In the genomic region with DNA sequence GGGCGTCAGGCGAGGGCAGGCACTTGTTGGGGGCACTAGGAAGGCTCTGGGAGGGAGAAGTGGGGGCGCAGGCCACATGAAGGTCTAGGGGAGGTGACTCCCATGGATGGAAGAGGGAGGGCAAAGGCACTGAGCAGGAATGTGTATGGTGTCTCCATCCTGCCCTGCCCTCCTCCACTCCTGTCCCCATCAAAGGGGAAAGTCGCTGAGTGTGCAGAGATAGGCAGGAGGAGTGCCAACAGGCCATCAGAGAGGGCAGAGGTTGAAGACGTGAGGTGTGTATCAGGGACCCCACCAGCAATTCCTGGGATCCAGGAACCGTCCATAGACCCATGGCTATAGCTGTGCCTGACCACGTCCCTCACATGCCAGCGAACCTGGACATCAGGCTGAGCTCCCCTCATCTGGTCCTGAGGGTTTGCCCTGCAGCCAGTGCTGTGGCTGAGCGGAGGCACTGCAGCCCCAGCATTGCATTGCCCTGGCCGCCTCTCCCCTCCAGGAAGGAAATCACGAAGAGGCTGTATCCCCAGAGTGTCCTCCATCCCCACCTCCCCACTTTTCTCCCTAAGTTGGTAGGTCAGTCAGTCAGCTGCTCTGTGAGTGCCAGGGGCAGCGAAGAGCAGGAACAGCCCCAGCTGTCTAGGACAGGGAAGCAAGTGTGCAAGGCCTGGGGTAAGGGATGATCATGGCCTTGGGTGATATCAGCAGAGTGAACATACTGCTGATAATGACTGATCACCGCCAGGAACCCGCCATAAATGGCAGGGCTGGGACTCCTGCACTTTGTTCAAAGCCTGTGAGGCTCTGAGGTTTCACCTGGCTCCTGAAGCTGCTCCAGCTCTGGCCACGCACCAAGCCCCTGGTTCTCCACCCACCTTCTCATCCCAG, we compare ENCODE assay signal across 3 cellular contexts.
TF ChIP-seq lines count a peak whose summit lies in the region.

No MANE protein-coding gene starts in this region.

TF ChIP-seq in IMR-90, 13 proteins besides CTCF, POLR2A, EP300 and RAD21:
- TF ChIP-seq RCOR1 (IDR thresholded peaks at IDR 0.05; ENCODE audit: insufficient replicate concordance, low read length) (no peak), CEBPB (IDR thresholded peaks at IDR 0.05; ENCODE audit: low read depth, low read length) (no peak), NFE2L2 (IDR thresholded peaks at IDR 0.05; ENCODE audit: low read depth, low read length) (no peak), ELK1 (IDR thresholded peaks at IDR 0.05; ENCODE audit: borderline replicate concordance, low read depth, low read length) (no peak), CHD1 (IDR thresholded peaks at IDR 0.05; ENCODE audit: low read depth, low read length) (no peak), MAZ (IDR thresholded peaks at IDR 0.05; ENCODE audit: borderline replicate concordance, low read depth, low read length) (no peak), SMC3 (IDR thresholded peaks at IDR 0.05; ENCODE audit: low read depth, low read length) (no peak), MAFK (IDR thresholded peaks at IDR 0.05; ENCODE audit: low read depth, low read length) (no peak), MXI1 (IDR thresholded peaks at IDR 0.05; ENCODE audit: borderline replicate concordance, low read depth, low read length) (no peak), BHLHE40 (IDR thresholded peaks at IDR 0.05; ENCODE audit: low read depth, low read length) (no peak), RFX5 (IDR thresholded peaks at IDR 0.05; ENCODE audit: low read depth, low read length) (no peak), FOS (IDR thresholded peaks at IDR 0.05; ENCODE audit: low read depth, low read length) (no peak)
- TF ChIP-seq, protein P1, sequence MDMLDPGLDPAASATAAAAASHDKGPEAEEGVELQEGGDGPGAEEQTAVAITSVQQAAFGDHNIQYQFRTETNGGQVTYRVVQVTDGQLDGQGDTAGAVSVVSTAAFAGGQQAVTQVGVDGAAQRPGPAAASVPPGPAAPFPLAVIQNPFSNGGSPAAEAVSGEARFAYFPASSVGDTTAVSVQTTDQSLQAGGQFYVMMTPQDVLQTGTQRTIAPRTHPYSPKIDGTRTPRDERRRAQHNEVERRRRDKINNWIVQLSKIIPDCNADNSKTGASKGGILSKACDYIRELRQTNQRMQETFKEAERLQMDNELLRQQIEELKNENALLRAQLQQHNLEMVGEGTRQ (IDR thresholded peaks at IDR 0.05; ENCODE audit: low read depth, low read length) = no peak
TF ChIP-seq in IMR-90: peak in this region for 0.

TF ChIP-seq in H1, 55 proteins besides CTCF, POLR2A, EP300 and RAD21:
- no peak for TF ChIP-seq BRCA1 (IDR thresholded peaks at IDR 0.05; ENCODE audit: low read depth, low read length)
- TF ChIP-seq SP4 (IDR thresholded peaks at IDR 0.05; ENCODE audit: low read length) = no peak
- no peak for TF ChIP-seq KDM1A (IDR thresholded peaks at IDR 0.05; ENCODE audit: borderline replicate concordance, low read length)
- TF ChIP-seq CREB1 (IDR thresholded peaks at IDR 0.05) = no peak
- no peak for TF ChIP-seq RXRA (IDR thresholded peaks at IDR 0.05; ENCODE audit: insufficient read depth, low read depth, low read length)
- no peak for TF ChIP-seq HDAC6 (IDR thresholded peaks at IDR 0.05; ENCODE audit: low read depth, low read length)
- TF ChIP-seq MAFK (IDR thresholded peaks at IDR 0.05; ENCODE audit: low read depth, low read length) = no peak
- TF ChIP-seq SUZ12 (IDR thresholded peaks at IDR 0.05; ENCODE audit: low read length) = no peak
- TF ChIP-seq TAF1 (IDR thresholded peaks at IDR 0.05; ENCODE audit: low read depth, low read length) = no peak
- no peak for TF ChIP-seq JUN (IDR thresholded peaks at IDR 0.05; ENCODE audit: low read depth, low read length)
- no peak for TF ChIP-seq TBP (IDR thresholded peaks at IDR 0.05; ENCODE audit: low read depth, low read length)
- no peak for TF ChIP-seq ZNF274 (IDR thresholded peaks at IDR 0.05; ENCODE audit: borderline replicate concordance, extremely low read depth, low read length)
- TF ChIP-seq FOSL1 (IDR thresholded peaks at IDR 0.05; ENCODE audit: insufficient read depth, low read depth, low read length) = no peak
- TF ChIP-seq RFX5 (IDR thresholded peaks at IDR 0.05; ENCODE audit: borderline replicate concordance, low read depth, low read length) = no peak
- TF ChIP-seq TCF12 (IDR thresholded peaks at IDR 0.05; ENCODE audit: low read depth, low read length) = no peak
- no peak for TF ChIP-seq SP2 (IDR thresholded peaks at IDR 0.05; ENCODE audit: low read length)
- TF ChIP-seq, protein P2, sequence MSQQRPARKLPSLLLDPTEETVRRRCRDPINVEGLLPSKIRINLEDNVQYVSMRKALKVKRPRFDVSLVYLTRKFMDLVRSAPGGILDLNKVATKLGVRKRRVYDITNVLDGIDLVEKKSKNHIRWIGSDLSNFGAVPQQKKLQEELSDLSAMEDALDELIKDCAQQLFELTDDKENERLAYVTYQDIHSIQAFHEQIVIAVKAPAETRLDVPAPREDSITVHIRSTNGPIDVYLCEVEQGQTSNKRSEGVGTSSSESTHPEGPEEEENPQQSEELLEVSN (IDR thresholded peaks at IDR 0.05) = no peak
- no peak for TF ChIP-seq EGR1 (IDR thresholded peaks at IDR 0.05; ENCODE audit: borderline replicate concordance, low read depth, low read length)
- no peak for TF ChIP-seq BCL11A (IDR thresholded peaks at IDR 0.05; ENCODE audit: low read depth in 2 of 2, low read length in 2 of 2)

TF ChIP-seq in GM23338, 12 proteins besides CTCF, POLR2A, EP300 and RAD21:
- no peak for TF ChIP-seq ZNF331 (CRISPR knock-in tag; IDR thresholded peaks at IDR 0.05; ENCODE audit: low read depth)
- TF ChIP-seq, protein P3, sequence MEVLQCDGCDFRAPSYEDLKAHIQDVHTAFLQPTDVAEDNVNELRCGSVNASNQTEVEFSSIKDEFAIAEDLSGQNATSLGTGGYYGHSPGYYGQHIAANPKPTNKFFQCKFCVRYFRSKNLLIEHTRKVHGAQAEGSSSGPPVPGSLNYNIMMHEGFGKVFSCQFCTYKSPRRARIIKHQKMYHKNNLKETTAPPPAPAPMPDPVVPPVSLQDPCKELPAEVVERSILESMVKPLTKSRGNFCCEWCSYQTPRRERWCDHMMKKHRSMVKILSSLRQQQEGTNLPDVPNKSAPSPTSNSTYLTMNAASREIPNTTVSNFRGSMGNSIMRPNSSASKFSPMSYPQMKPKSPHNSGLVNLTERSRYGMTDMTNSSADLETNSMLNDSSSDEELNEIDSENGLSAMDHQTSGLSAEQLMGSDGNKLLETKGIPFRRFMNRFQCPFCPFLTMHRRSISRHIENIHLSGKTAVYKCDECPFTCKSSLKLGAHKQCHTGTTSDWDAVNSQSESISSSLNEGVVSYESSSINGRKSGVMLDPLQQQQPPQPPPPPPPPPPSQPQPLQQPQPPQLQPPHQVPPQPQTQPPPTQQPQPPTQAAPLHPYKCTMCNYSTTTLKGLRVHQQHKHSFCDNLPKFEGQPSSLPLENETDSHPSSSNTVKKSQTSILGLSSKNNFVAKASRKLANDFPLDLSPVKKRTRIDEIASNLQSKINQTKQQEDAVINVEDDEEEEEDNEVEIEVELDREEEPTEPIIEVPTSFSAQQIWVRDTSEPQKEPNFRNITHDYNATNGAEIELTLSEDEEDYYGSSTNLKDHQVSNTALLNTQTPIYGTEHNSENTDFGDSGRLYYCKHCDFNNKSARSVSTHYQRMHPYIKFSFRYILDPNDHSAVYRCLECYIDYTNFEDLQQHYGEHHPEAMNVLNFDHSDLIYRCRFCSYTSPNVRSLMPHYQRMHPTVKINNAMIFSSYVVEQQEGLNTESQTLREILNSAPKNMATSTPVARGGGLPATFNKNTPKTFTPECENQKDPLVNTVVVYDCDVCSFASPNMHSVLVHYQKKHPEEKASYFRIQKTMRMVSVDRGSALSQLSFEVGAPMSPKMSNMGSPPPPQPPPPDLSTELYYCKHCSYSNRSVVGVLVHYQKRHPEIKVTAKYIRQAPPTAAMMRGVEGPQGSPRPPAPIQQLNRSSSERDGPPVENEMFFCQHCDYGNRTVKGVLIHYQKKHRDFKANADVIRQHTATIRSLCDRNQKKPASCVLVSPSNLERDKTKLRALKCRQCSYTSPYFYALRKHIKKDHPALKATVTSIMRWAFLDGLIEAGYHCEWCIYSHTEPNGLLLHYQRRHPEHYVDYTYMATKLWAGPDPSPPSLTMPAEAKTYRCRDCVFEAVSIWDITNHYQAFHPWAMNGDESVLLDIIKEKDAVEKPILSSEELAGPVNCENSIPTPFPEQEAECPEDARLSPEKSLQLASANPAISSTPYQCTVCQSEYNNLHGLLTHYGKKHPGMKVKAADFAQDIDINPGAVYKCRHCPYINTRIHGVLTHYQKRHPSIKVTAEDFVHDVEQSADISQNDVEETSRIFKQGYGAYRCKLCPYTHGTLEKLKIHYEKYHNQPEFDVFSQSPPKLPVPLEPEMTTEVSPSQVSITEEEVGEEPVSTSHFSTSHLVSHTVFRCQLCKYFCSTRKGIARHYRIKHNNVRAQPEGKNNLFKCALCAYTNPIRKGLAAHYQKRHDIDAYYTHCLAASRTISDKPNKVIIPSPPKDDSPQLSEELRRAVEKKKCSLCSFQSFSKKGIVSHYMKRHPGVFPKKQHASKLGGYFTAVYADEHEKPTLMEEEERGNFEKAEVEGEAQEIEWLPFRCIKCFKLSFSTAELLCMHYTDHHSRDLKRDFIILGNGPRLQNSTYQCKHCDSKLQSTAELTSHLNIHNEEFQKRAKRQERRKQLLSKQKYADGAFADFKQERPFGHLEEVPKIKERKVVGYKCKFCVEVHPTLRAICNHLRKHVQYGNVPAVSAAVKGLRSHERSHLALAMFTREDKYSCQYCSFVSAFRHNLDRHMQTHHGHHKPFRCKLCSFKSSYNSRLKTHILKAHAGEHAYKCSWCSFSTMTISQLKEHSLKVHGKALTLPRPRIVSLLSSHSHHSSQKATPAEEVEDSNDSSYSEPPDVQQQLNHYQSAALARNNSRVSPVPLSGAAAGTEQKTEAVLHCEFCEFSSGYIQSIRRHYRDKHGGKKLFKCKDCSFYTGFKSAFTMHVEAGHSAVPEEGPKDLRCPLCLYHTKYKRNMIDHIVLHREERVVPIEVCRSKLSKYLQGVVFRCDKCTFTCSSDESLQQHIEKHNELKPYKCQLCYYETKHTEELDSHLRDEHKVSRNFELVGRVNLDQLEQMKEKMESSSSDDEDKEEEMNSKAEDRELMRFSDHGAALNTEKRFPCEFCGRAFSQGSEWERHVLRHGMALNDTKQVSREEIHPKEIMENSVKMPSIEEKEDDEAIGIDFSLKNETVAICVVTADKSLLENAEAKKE (CRISPR knock-in tag; IDR thresholded peaks at IDR 0.05) = no peak
- TF ChIP-seq EZH2 (IDR thresholded peaks at IDR 0.05; ENCODE audit: low read depth, unreplicated experiment) = no peak
- TF ChIP-seq NANOG (IDR thresholded peaks at IDR 0.05; ENCODE audit: borderline replicate concordance) = no peak
- TF ChIP-seq, protein P4, sequence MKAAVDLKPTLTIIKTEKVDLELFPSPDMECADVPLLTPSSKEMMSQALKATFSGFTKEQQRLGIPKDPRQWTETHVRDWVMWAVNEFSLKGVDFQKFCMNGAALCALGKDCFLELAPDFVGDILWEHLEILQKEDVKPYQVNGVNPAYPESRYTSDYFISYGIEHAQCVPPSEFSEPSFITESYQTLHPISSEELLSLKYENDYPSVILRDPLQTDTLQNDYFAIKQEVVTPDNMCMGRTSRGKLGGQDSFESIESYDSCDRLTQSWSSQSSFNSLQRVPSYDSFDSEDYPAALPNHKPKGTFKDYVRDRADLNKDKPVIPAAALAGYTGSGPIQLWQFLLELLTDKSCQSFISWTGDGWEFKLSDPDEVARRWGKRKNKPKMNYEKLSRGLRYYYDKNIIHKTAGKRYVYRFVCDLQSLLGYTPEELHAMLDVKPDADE (IDR thresholded peaks at IDR 0.05) = no peak
- no peak for TF ChIP-seq STAT1 (IDR thresholded peaks at IDR 0.05; ENCODE audit: unreplicated experiment)
- TF ChIP-seq POLR2AphosphoS5 (IDR thresholded peaks at IDR 0.05; ENCODE audit: low read depth) = no peak
- no peak for TF ChIP-seq CREB1 (CRISPR knock-in tag; IDR thresholded peaks at IDR 0.05; ENCODE audit: low read depth)
- TF ChIP-seq EZH2phosphoT487 (IDR thresholded peaks at IDR 0.05; ENCODE audit: unreplicated experiment) = no peak
- TF ChIP-seq, protein P5, sequence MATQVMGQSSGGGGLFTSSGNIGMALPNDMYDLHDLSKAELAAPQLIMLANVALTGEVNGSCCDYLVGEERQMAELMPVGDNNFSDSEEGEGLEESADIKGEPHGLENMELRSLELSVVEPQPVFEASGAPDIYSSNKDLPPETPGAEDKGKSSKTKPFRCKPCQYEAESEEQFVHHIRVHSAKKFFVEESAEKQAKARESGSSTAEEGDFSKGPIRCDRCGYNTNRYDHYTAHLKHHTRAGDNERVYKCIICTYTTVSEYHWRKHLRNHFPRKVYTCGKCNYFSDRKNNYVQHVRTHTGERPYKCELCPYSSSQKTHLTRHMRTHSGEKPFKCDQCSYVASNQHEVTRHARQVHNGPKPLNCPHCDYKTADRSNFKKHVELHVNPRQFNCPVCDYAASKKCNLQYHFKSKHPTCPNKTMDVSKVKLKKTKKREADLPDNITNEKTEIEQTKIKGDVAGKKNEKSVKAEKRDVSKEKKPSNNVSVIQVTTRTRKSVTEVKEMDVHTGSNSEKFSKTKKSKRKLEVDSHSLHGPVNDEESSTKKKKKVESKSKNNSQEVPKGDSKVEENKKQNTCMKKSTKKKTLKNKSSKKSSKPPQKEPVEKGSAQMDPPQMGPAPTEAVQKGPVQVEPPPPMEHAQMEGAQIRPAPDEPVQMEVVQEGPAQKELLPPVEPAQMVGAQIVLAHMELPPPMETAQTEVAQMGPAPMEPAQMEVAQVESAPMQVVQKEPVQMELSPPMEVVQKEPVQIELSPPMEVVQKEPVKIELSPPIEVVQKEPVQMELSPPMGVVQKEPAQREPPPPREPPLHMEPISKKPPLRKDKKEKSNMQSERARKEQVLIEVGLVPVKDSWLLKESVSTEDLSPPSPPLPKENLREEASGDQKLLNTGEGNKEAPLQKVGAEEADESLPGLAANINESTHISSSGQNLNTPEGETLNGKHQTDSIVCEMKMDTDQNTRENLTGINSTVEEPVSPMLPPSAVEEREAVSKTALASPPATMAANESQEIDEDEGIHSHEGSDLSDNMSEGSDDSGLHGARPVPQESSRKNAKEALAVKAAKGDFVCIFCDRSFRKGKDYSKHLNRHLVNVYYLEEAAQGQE (IDR thresholded peaks at IDR 0.05; ENCODE audit: unreplicated experiment) = no peak
- no peak for TF ChIP-seq ZNF114 (CRISPR knock-in tag; IDR thresholded peaks at IDR 0.05)
- no peak for TF ChIP-seq JUNB (IDR thresholded peaks at IDR 0.05; ENCODE audit: unreplicated experiment)
